ENCODE assay signal across 10 cellular contexts in the genomic region with DNA sequence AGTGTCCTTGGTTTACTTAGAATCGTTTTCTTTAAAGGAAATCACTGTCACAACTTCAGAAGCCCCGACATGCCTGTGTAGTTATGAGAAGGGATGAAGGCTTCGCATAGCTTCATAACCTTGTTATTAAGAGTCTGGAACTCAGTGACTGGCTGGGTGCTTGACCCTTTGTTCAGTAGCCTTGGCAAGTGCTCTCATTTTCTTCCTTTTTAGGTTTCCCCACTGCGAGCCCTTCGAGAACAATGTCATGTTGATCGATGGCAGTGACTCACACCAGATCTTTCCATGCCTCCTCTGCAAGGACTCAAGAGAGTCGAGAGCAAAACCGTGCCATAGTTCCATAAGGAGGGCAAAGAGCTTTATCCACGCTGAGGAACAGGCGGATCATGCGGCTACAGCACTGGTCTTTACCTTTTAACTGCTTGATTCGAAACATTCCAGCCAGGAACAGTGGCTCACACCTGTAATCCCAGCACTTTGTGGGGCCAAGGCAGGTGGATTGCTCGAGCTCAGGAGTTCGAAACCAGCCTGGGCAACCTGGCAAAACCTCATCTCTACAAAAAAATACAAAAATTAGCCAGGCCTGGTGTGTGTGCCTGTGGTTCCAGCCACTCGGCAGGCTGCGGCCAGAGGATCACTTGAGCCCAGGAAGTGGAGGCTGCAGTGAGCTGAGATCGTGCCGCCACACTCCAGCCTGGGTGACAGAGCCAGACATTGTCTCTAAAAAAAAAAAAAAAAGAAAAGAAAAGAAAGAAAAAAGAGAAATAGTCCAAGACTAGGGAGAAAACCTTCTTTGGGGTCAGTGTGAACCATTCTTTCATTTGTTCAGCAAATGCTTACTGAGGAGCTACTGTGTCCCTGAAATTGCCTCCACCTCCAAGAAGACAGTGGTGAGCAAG.
DNase-seq lines count a peak whose midpoint lies in the region; ATAC-seq, FAIRE-seq and TF ChIP-seq lines count a peak whose summit lies in the region.
"Had no signal": no experiment of that assay in that cellular context is flagged by ENCODE, and none has a peak within 500 bp of the region (broad histone marks: within the 10 kb centered on the region; RNA-seq: fewer than 3 reads in every experiment).

No MANE protein-coding gene starts in this region.

- H3K9me3 Mint-ChIP-seq in activated naive CD4-positive, alpha-beta T cell treated with anti-CD3 and anti-CD28 coated beads for 36 hours: peaks cover 2% of the 10 kb centered on the region
- H3K9me3 Mint-ChIP-seq in activated naive CD4-positive, alpha-beta T cell treated with anti-CD3 and anti-CD28 coated beads, Interleukin-2, amount 10 ng/mL, durations not matched to agents 7 days and 5 days: peaks cover 5% of the 10 kb centered on the region
- peaks cover 6% of the 10 kb centered on the region for H3K9me3 Mint-ChIP-seq in endothelial cell (ENCODE audit: unreplicated experiment)
- H3K9me3 Mint-ChIP-seq: CD4-positive, alpha-beta T cell had no signal

- TF ChIP-seq CTCF in endothelial cell (IDR thresholded peaks at IDR 0.05; ENCODE audit: unreplicated experiment): no peak

- intact Hi-C loops in activated naive CD4-positive, alpha-beta T cell treated with anti-CD3 and anti-CD28 coated beads for 36 hours (cut with micrococcal nuclease): no loop called here

- peak overlapping the region; percentile 11 for H3K4me3 Mint-ChIP-seq in activated naive CD4-positive, alpha-beta T cell treated with anti-CD3 and anti-CD28 coated beads for 36 hours
- no peak overlapping the region for H3K4me3 Mint-ChIP-seq in activated naive CD4-positive, alpha-beta T cell treated with anti-CD3 and anti-CD28 coated beads, Interleukin-2, amount 10 ng/mL, durations not matched to agents 7 days and 5 days
- no peak overlapping the region for H3K4me3 Mint-ChIP-seq in endothelial cell (ENCODE audit: unreplicated experiment)

- CTCF ChIA-PET in activated naive CD4-positive, alpha-beta T cell treated with anti-CD3 and anti-CD28 coated beads for 36 hours (lab: Charles Lee): no interaction called here
- CTCF ChIA-PET in activated naive CD4-positive, alpha-beta T cell treated with anti-CD3 and anti-CD28 coated beads, Interleukin-2, amount 10 ng/mL, durations not matched to agents 7 days and 5 days (lab: Charles Lee): no interaction called here

- H3K4me1 Mint-ChIP-seq in activated naive CD4-positive, alpha-beta T cell treated with anti-CD3 and anti-CD28 coated beads for 36 hours (ENCODE audit: low read depth): peaks cover 13% of the 10 kb centered on the region
- peaks cover 10% of the 10 kb centered on the region for H3K4me1 Mint-ChIP-seq in activated naive CD4-positive, alpha-beta T cell treated with anti-CD3 and anti-CD28 coated beads, Interleukin-2, amount 10 ng/mL, durations not matched to agents 7 days and 5 days
- peaks cover 39% of the 10 kb centered on the region for H3K4me1 Mint-ChIP-seq in endothelial cell (ENCODE audit: unreplicated experiment)

- DNase-seq in activated naive CD4-positive, alpha-beta T cell treated with anti-CD3 and anti-CD28 coated beads for 36 hours: no peak
- DNase-seq in activated naive CD4-positive, alpha-beta T cell treated with anti-CD3 and anti-CD28 coated beads, Interleukin-2, amount 10 ng/mL, durations not matched to agents 7 days and 5 days: no peak
- DNase-seq in endothelial cell (ENCODE audit: low spot score): no peak
- peak; percentile 91 for DNase-seq in mucosa of gallbladder (ENCODE audit: low spot score)
- DNase-seq in urothelium cell line (ENCODE audit: low spot score): peak; percentile 52
- no peak for DNase-seq in GM19238 (ENCODE audit: insufficient read length, low spot score)
- no peak for DNase-seq in T-helper 9 cell
- DNase-seq: activated T-cell treated with anti-CD3 and anti-CD28 coated beads, Interleukin-2, amount 50 U/mL, for 1 hour; CD4-positive, alpha-beta T cell had no signal

- peaks cover 6% of the 10 kb centered on the region for H3K27me3 Mint-ChIP-seq in activated naive CD4-positive, alpha-beta T cell treated with anti-CD3 and anti-CD28 coated beads for 36 hours (ENCODE audit: low read depth)
- H3K27me3 Mint-ChIP-seq in activated naive CD4-positive, alpha-beta T cell treated with anti-CD3 and anti-CD28 coated beads, Interleukin-2, amount 10 ng/mL, durations not matched to agents 7 days and 5 days: peaks cover 28% of the 10 kb centered on the region
- H3K27me3 Mint-ChIP-seq in endothelial cell (ENCODE audit: unreplicated experiment): peaks cover 5% of the 10 kb centered on the region

- H3K36me3 Mint-ChIP-seq in activated naive CD4-positive, alpha-beta T cell treated with anti-CD3 and anti-CD28 coated beads for 36 hours (ENCODE audit: low read depth): no peaks in the 10 kb centered on the region
- H3K36me3 Mint-ChIP-seq in activated naive CD4-positive, alpha-beta T cell treated with anti-CD3 and anti-CD28 coated beads, Interleukin-2, amount 10 ng/mL, durations not matched to agents 7 days and 5 days: no peaks in the 10 kb centered on the region
- peaks cover 7% of the 10 kb centered on the region for H3K36me3 Mint-ChIP-seq in endothelial cell (ENCODE audit: low read depth, unreplicated experiment)

- FAIRE-seq in urothelium cell line (lab: Jason Lieb, UNC): no peak

- ATAC-seq in GM18907 (IDR thresholded peaks at IDR 0.05; ENCODE audit: unreplicated experiment): no peak

- no peak overlapping the region for H3K27ac Mint-ChIP-seq in activated naive CD4-positive, alpha-beta T cell treated with anti-CD3 and anti-CD28 coated beads for 36 hours
- no peak overlapping the region for H3K27ac Mint-ChIP-seq in activated naive CD4-positive, alpha-beta T cell treated with anti-CD3 and anti-CD28 coated beads, Interleukin-2, amount 10 ng/mL, durations not matched to agents 7 days and 5 days
- H3K27ac Mint-ChIP-seq in endothelial cell (ENCODE audit: unreplicated experiment): peak overlapping the region; percentile 92
- H3K27ac Mint-ChIP-seq: CD4-positive, alpha-beta T cell had no signal

Comparison
In these comparisons a context has a peak if more than half of its experiments do, and no peak if none do; other contexts are left out.
1. DNase-seq: peak in mucosa of gallbladder (single experiment) and urothelium cell line (single experiment); none in activated naive CD4-positive, alpha-beta T cell treated with anti-CD3 and anti-CD28 coated beads for 36 hours (single experiment), activated naive CD4-positive, alpha-beta T cell treated with anti-CD3 and anti-CD28 coated beads, Interleukin-2, amount 10 ng/mL, durations not matched to agents 7 days and 5 days (single experiment), endothelial cell (single experiment), GM19238 (single experiment) and T-helper 9 cell (single experiment).